13 cellular contexts compared by ENCODE assay signal in the genomic region with DNA sequence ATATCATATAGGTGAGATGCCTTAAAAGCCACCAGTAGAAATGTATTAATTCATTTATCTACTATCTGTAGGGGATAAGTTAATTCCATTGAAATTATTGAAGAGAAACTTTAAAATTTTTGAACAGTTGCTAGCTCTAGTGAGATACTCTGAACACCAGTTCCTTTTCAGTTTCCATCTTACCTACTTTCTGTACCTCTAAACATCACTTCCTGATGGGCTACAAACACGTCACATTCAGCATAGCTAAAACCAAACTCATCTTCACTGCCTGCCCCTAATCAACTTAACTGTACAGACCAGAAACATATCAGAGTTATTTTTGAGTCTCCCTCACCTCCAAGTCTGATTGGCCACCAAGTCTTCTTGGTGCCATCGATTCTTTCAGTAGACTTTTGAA.
"Had no signal": no experiment of that assay in that cellular context is flagged by ENCODE, and none has a peak within 500 bp of the region (broad histone marks: within the 10 kb centered on the region; RNA-seq: fewer than 3 reads in every experiment).

No MANE protein-coding gene starts in this region.

- H3K27me3 ChIP-seq: brain microvascular endothelial cell, esophagus muscularis mucosa, ovary, right lobe of liver, suprapubic skin had no signal

- H3K4me1 ChIP-seq: esophagus muscularis mucosa, right lobe of liver, suprapubic skin had no signal

- H3K27ac ChIP-seq: brain microvascular endothelial cell, coronary artery, esophagus muscularis mucosa, ovary, right lobe of liver, suprapubic skin had no signal

- DNase-seq: activated CD4-positive, alpha-beta T cell treated with anti-CD3 and anti-CD28 coated beads for 1 hour; activated CD4-positive, alpha-beta T cell treated with anti-CD3 and anti-CD28 coated beads, Interleukin-2, amount 50 U/mL, for 48 hours; activated naive CD4-positive, alpha-beta T cell treated with Interleukin-2 at 50 U/mL for 16 hours; anterior cingulate cortex; brain microvascular endothelial cell; islet precursor cell; ovary; right lobe of liver had no signal

- ATAC-seq: activated T-helper 17 cell treated with anti-CD3 and anti-CD28 coated beads, Interleukin-2, amount 50 U/mL, for 72 hours; left lobe of liver; right lobe of liver had no signal

- H3K36me3 ChIP-seq: brain microvascular endothelial cell, ovary had no signal

- H3K4me3 ChIP-seq: coronary artery, esophagus muscularis mucosa, ovary, right lobe of liver, suprapubic skin had no signal

- H3K9me3 ChIP-seq: esophagus muscularis mucosa, ovary, right lobe of liver, suprapubic skin had no signal
